14 cellular contexts compared by ENCODE assay signal in genomic region chr1:91693542-91693941, GRCh38.
DNase-seq lines count a peak whose midpoint lies in the region; ATAC-seq and TF ChIP-seq lines count a peak whose summit lies in the region.
"Had no signal": no experiment of that assay in that cellular context is flagged by ENCODE, and none has a peak within 500 bp of the region (broad histone marks: within the 10 kb centered on the region; RNA-seq: fewer than 3 reads in every experiment).

No MANE protein-coding gene starts in this region.

- ATAC-seq in left lung (peak; percentile 35), GM19324 (IDR thresholded peaks at IDR 0.05; ENCODE audit: low FRiP score, unreplicated experiment) (no peak)
- ATAC-seq: HCT116 had no signal

- H3K4me3 ChIP-seq in esophagus muscularis mucosa (no peak overlapping the region), left lung (no peak overlapping the region), smooth muscle cell (no peak overlapping the region), HAP-1 (no peak overlapping the region)

- H3K79me2 ChIP-seq in smooth muscle cell (ENCODE audit: low read depth), result no peaks in the 10 kb centered on the region

- no peak overlapping the region for H3K4me2 ChIP-seq in smooth muscle cell

- H3K4me1 ChIP-seq in esophagus muscularis mucosa (peaks cover 41 to 65% (median 48%) of the 10 kb centered on the region in 4 donors), left lung (peaks cover 5 to 32% of the 10 kb centered on the region in 2 donors), smooth muscle cell (ENCODE audit: low read depth) (peaks cover 28% of the 10 kb centered on the region), HAP-1 (peaks cover 3% of the 10 kb centered on the region; the same call in 1 of the 2 replicates)

- H3K27me3 ChIP-seq in esophagus muscularis mucosa (no peaks in the 10 kb centered on the region), left lung (no peaks in the 10 kb centered on the region), smooth muscle cell (ENCODE audit: low read depth) (no peaks in the 10 kb centered on the region), HAP-1 (ENCODE audit: low read depth) (no peaks in the 10 kb centered on the region)

- peaks cover 16% of the 10 kb centered on the region for H3F3A ChIP-seq in smooth muscle cell (ENCODE audit: low read depth)

- in situ Hi-C loops in HAP-1 (cut with MboI; ENCODE audit: low sequenced_read_pairs), result no loop called here

- DNase-seq in EL (peak; percentile 23), esophagus muscularis mucosa (ENCODE audit: extremely low spot score) (no peak), left lung (no peak), smooth muscle cell (lab: John Stamatoyannopoulos, UW; ENCODE audit: unreplicated experiment) (no peak), HAP-1 (ENCODE audit: low spot score in 2 of 2) (no peak), COLO829 (ENCODE audit: low spot score) (no peak)
- DNase-seq in activated CD4-positive, alpha-beta T cell treated with anti-CD3 and anti-CD28 coated beads, Interleukin-2, amount 50 U/mL, for 1 hour, result no peak
- DNase-seq: activated B cell treated with CpG ODN at 0.5 μM for 24 hours, activated T-cell treated with anti-CD3 and anti-CD28 coated beads for 4 hours, AML-193, DMS79 treated with DMSO at 0.1 percent for 48 hours, NCI-H1436 had no signal

- H3K9me3 ChIP-seq in esophagus muscularis mucosa, result no peaks in the 10 kb centered on the region
- no peaks in the 10 kb centered on the region for H3K9me3 ChIP-seq in left lung
- no peaks in the 10 kb centered on the region for H3K9me3 ChIP-seq in smooth muscle cell (replicated peaks; ENCODE audit: low read depth)
- no peaks in the 10 kb centered on the region for H3K9me3 ChIP-seq in HAP-1

- intact Hi-C loops in esophagus muscularis mucosa (cut with DNase I) (loop anchor here (10.0 kb wide), 1 partner anchor 179 kb away; no protein-coding TSS in a partner anchor), left lung (cut with DNase I) (no loop called here)

- no peak overlapping the region for H3K9ac ChIP-seq in smooth muscle cell (ENCODE audit: low read depth)

- no peak for TF ChIP-seq EP300 in esophagus muscularis mucosa (IDR thresholded peaks at IDR 0.05)

- no peak overlapping the region for H2AFZ ChIP-seq in smooth muscle cell (ENCODE audit: low read depth)

- TF ChIP-seq CTCF in esophagus muscularis mucosa (IDR thresholded peaks at IDR 0.05) (no peak), left lung (IDR thresholded peaks at IDR 0.05) (no peak), smooth muscle cell (IDR thresholded peaks at IDR 0.05; ENCODE audit: borderline replicate concordance, insufficient read depth, poor library complexity, severe bottlenecking) (no peak)

- WGBS in esophagus muscularis mucosa, result 83% methylated on average over 2 of the region's 2 CpGs
- 98% methylated on average over 2 of the region's 2 CpGs for WGBS in smooth muscle cell (ENCODE audit: low lambda C conversion rate)

- no peaks in the 10 kb centered on the region for H4K20me1 ChIP-seq in smooth muscle cell (ENCODE audit: low read depth)

- H3K36me3 ChIP-seq in esophagus muscularis mucosa (peaks cover 3 to 70% (median 16%) of the 10 kb centered on the region in 4 donors), left lung (peaks cover 0 to 3% of the 10 kb centered on the region in 2 donors), smooth muscle cell (ENCODE audit: low read depth) (no peaks in the 10 kb centered on the region), HAP-1 (replicated peaks) (no peaks in the 10 kb centered on the region)

- no peak for TF ChIP-seq POLR2A in esophagus muscularis mucosa (IDR thresholded peaks at IDR 0.05; ENCODE audit: low read depth)

- H3K27ac ChIP-seq in esophagus muscularis mucosa (replicated peaks in 1 of 4) (peak overlapping the region; percentile 41 to 59 (median 50)), left lung (no peak overlapping the region), smooth muscle cell (ENCODE audit: low read depth) (peak overlapping the region; percentile 37)

Comparison
In these comparisons a context has a peak if more than half of its experiments do, and no peak if none do; other contexts are left out.
1. H3K27ac ChIP-seq: peak in esophagus muscularis mucosa (4 of 4) and smooth muscle cell (single experiment); none in left lung (0 of 2).